Comparison of ENCODE assay signal across 7 cellular contexts in the genomic region with DNA sequence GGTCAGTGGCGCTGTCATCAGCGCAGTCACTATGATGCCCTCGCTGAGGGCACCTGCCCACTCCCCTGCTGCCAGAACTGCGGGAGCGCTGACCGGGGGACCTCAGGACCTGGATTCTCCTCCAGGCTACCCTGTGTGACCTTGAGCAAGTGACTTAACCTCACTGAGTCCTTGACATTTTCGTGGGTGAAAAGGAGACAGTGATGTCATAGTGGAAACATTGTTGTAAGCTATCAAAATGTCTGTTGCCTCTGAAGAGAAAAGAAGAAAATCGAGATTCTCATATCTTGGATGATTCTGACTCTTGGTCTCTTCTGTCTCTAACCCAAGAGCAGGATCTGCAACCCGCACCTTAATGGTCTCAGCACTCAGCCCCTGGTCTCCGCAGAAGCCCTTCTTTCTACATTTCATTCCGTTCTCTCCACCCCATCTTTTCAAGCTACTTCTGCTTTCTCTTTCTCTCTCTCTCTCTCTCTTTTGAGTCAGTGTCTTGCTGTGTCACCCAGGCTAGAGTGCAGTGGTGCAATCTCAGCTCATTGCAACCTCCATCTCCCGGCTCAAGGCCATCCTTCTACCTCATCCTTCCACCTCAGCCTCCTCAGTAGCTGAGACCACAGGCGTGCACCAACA. TPM values are rescaled to one million over a fixed set of nuclear protein-coding genes. Genes with fewer than 3 reads are reported as not detected.
DNase-seq lines count a peak whose midpoint lies in the region; ATAC-seq lines count a peak whose summit lies in the region.
"Had no signal": no experiment of that assay in that cellular context is flagged by ENCODE, and none has a peak within 500 bp of the region (broad histone marks: within the 10 kb centered on the region; RNA-seq: fewer than 3 reads in every experiment).

No MANE protein-coding gene starts in this region.

- H3K4me3 ChIP-seq in urinary bladder (ENCODE audit: low read depth, low read length) = peak overlapping the region; percentile 59

- peak overlapping the region; percentile 93 to 97 (median 94) for H3K27ac Mint-ChIP-seq in immature natural killer cell

- no peaks in the 10 kb centered on the region for H3K9me3 Mint-ChIP-seq in immature natural killer cell

- H3K36me3 ChIP-seq in urinary bladder (ENCODE audit: insufficient read depth) = no peaks in the 10 kb centered on the region

- H3K27me3 Mint-ChIP-seq in immature natural killer cell (ENCODE audit: low read depth in 3 of 3) = peaks cover 11 to 25% (median 15%) of the 10 kb centered on the region in 3 donors

- H3K4me1 ChIP-seq in urinary bladder (ENCODE audit: insufficient read depth) = no peaks in the 10 kb centered on the region

- peaks cover 0 to 13% (median 5%) of the 10 kb centered on the region in 3 donors for H3K36me3 Mint-ChIP-seq in immature natural killer cell

- DNase-seq in GM03348 (ENCODE audit: low spot score) (peak; percentile 13), immature natural killer cell (peak; percentile 68 to 75 (median 69)), NCI-H524 treated with DMSO at 0.1 percent for 48 hours (lab: John Stamatoyannopoulos, UW) (no peak)
- DNase-seq in activated CD4-positive, alpha-beta T cell treated with anti-CD3 and anti-CD28 coated beads, Interleukin-2, amount 50 U/mL, for 48 hours = peak; percentile 38 to 50

- peak; percentile 19 for ATAC-seq in HG03025 (IDR thresholded peaks at IDR 0.05; ENCODE audit: low FRiP score, unreplicated experiment)

- WGBS in urinary bladder = 28% methylated on average over 13 of the region's 13 CpGs

- H3K4me3 Mint-ChIP-seq in immature natural killer cell = peak overlapping the region; percentile 84 to 89 (median 88)

- peaks cover 37 to 40% of the 10 kb centered on the region in 2 donors for H3K4me1 Mint-ChIP-seq in immature natural killer cell

- no peak overlapping the region for H3K27ac ChIP-seq in urinary bladder (ENCODE audit: low read depth)

RNA-seq across cellular contexts. Expression of a gene that starts 1.0 kb away (rescaled TPM):
- polyA plus RNA-seq in immature natural killer cell (100 to 1,000 TPM in 2 of 3 donors, 10 to 100 TPM in 1; 88.6 to 137 (median 124) TPM), urinary bladder (41.9 TPM)
- 4.8 TPM for total RNA-seq in urinary bladder

RNA-seq across cellular contexts. Expression of a gene that starts 1.7 kb away (rescaled TPM):
- polyA plus RNA-seq in immature natural killer cell = not detected
- not detected for total RNA-seq in urinary bladder
- not detected for polyA plus RNA-seq in urinary bladder
- total RNA-seq: RPMI7951 had no signal

RNA-seq across cellular contexts. Expression of a gene that starts 9.4 kb away (rescaled TPM):
- polyA plus RNA-seq in immature natural killer cell = 10 to 100 TPM; 26.8 to 35.3 (median 27.6) TPM
- total RNA-seq in urinary bladder = 11.2 TPM
- 36.3 TPM for polyA plus RNA-seq in urinary bladder

RNA-seq across cellular contexts. Expression of a gene that starts 9.5 kb away (rescaled TPM):
- 1 to 10 TPM in 1 of 3 donors, under 1 TPM in 1, not detected in 1; 0.44 to 1.0 TPM for polyA plus RNA-seq in immature natural killer cell
- total RNA-seq in urinary bladder = 12.0 TPM
- 6.5 TPM for polyA plus RNA-seq in urinary bladder

RNA-seq across cellular contexts. Expression of a gene that starts 24.5 kb away (rescaled TPM):
- polyA plus RNA-seq in immature natural killer cell (1 to 10 TPM; 2.8 to 3.6 (median 2.9) TPM), urinary bladder (76.9 TPM)
- 38.7 TPM for total RNA-seq in urinary bladder
